ENCODE assay signal across 17 cellular contexts in genomic region chr7:156989766-156990535, GRCh38. TPM values are rescaled to one million over a fixed set of nuclear protein-coding genes. Genes with fewer than 3 reads are reported as not detected.
DNase-seq lines count a peak whose midpoint lies in the region; ATAC-seq, FAIRE-seq and TF ChIP-seq lines count a peak whose summit lies in the region.
"Had no signal": no experiment of that assay in that cellular context is flagged by ENCODE, and none has a peak within 500 bp of the region (broad histone marks: within the 10 kb centered on the region; RNA-seq: fewer than 3 reads in every experiment).

No MANE protein-coding gene starts in this region.

- WGBS in K562 (ENCODE audit: insufficient coverage, low coverage, missing lambda C conversion rate): 25% methylated on average over 25 of the region's 25 CpGs
- 88 to 94% (median 91%) methylated on average over 20 to 25 of the region's 25 CpGs for WGBS in stomach, 5 donors
- 87 to 90% methylated on average over 25 of the region's 25 CpGs for whole genome bisulfite sequencing in pancreas, 2 donors

- no peak for TF ChIP-seq POLR2A in K562 (conservative IDR thresholded peaks at IDR 0.05)
- no peak for TF ChIP-seq POLR2A in stomach (IDR thresholded peaks at IDR 0.05)

- TF ChIP-seq CTCF in K562 (IDR thresholded peaks at IDR 0.05 in 2 of 3, conservative IDR thresholded peaks at IDR 0.05 in 1 of 3; ENCODE audit: insufficient read depth in 2 of 3, low read depth in 1 of 3, low read length in 3 of 3) (no peak), stomach (IDR thresholded peaks at IDR 0.05) (no peak), pancreas (IDR thresholded peaks at IDR 0.05) (no peak)

- H3K4me1 ChIP-seq in K562 (replicated peaks in 1 of 2; ENCODE audit: control insufficient read depth in 2 of 2, insufficient read depth in 2 of 2, low read length in 2 of 2): peaks cover 4 to 30% of the 10 kb centered on the region in 2 experiments; a peak in 2 of 5 replicates
- peaks cover 0 to 17% (median 11%) of the 10 kb centered on the region in 4 donors for H3K4me1 ChIP-seq in stomach
- H3K4me1 ChIP-seq in pancreas: no peaks in the 10 kb centered on the region
- H3K4me1 ChIP-seq: A549 had no signal

- FAIRE-seq in K562 (lab: Jason Lieb, UNC) (no peak), pancreas (lab: Jason Lieb, UNC) (no peak)
- FAIRE-seq: A549, HTR-8/SVneo had no signal

- no peaks in the 10 kb centered on the region for H3K9me3 ChIP-seq in K562 (replicated peaks; ENCODE audit: control insufficient read depth, insufficient read depth, low read depth, low read length)
- H3K9me3 ChIP-seq in stomach: no peaks in the 10 kb centered on the region
- no peaks in the 10 kb centered on the region for H3K9me3 ChIP-seq in pancreas
- H3K9me3 ChIP-seq: A549 had no signal

- intact Hi-C loops in Right ventricle myocardium inferior (cut with DNase I): no loop called here
- intact Hi-C loops in cardiac septum (cut with DNase I): no loop called here
- intact Hi-C loops in K562 (cut with micrococcal nuclease): no loop called here
- intact Hi-C loops in stomach (cut with DNase I; ENCODE audit: low total_unique reads): no loop called here
- intact Hi-C loops in pancreas (cut with DNase I): no loop called here

- in situ Hi-C loops in K562 (cut with MboI): no loop called here

- POLR2A ChIA-PET in K562 (lab: Yijun Ruan, JAX): interaction anchor here (0.5 to 1.2 kb wide), 5 partner anchors 10 to 42 kb away, joined by 3 to 8 read pairs (median 3); no protein-coding TSS in a partner anchor

- no peak overlapping the region for H2AFZ ChIP-seq in K562 (ENCODE audit: low read depth, low read length)

- no peak for ATAC-seq in Right ventricle myocardium inferior
- ATAC-seq in K562: peak; percentile 5; the same call in 1 of the 3 replicates
- no peak for ATAC-seq in left lobe of liver
- no peak for ATAC-seq in pancreas

- H3K9me1 ChIP-seq in K562 (ENCODE audit: control insufficient read depth, insufficient read depth, low read length): no peaks in the 10 kb centered on the region

- H4K20me1 ChIP-seq in K562 (replicated peaks; ENCODE audit: control insufficient read depth, insufficient read depth, low read length): no peaks in the 10 kb centered on the region; the same call in 1 of the 2 replicates

- H3K4me3 ChIP-seq in K562 (no peak overlapping the region), stomach (no peak overlapping the region), pancreas (no peak overlapping the region)
- H3K4me3 ChIP-seq: A549 had no signal

- no peaks in the 10 kb centered on the region for H3K36me3 ChIP-seq in K562 (ENCODE audit: control insufficient read depth, insufficient read depth, low read length)
- no peaks in the 10 kb centered on the region for H3K36me3 ChIP-seq in stomach
- H3K36me3 ChIP-seq in pancreas: no peaks in the 10 kb centered on the region

- H3K27me3 ChIP-seq in K562 (ENCODE audit: control insufficient read depth in 2 of 2, insufficient read depth in 2 of 2, low read length in 2 of 2) (peaks cover 56 to 82% of the 10 kb centered on the region in 2 experiments), stomach (peaks cover 0 to 37% (median 8%) of the 10 kb centered on the region in 3 donors), pancreas (no peaks in the 10 kb centered on the region)

- H3K9ac ChIP-seq in K562 (ENCODE audit: insufficient read depth in 1 of 2, low read depth in 2 of 2, low read length in 2 of 2): no peak overlapping the region

- H3K27ac ChIP-seq in K562 (ENCODE audit: extremely low read depth, low read depth, low read length) (no peak overlapping the region), stomach (no peak overlapping the region), pancreas (peak overlapping the region in 1 of 4 donors; percentile 62)
- H3K27ac ChIP-seq: A549 had no signal

- no peak for TF ChIP-seq EP300 in K562 (IDR thresholded peaks at IDR 0.05; ENCODE audit: low read length)
- no peak for TF ChIP-seq EP300 in stomach (IDR thresholded peaks at IDR 0.05)

- no peak overlapping the region for H3K4me2 ChIP-seq in K562 (ENCODE audit: insufficient read depth, low read length)
- H3K4me2 ChIP-seq: A549 had no signal

- no TSS peak for BruUV-seq in K562 (replicated peaks; lab: Mats Ljungman, UMichigan)

- no peak for TF ChIP-seq RAD21 in K562 (CRISPR knock-in tag; conservative IDR thresholded peaks at IDR 0.05 in 1 of 2, IDR thresholded peaks at IDR 0.05 in 1 of 2)

- H3K79me2 ChIP-seq in K562 (ENCODE audit: control insufficient read depth, insufficient read depth, low read length): no peaks in the 10 kb centered on the region

- peak; percentile 35 for DNase-seq in Right ventricle myocardium inferior (ENCODE audit: missing footprints)
- DNase-seq in cardiac septum (ENCODE audit: low spot score): no peak
- DNase-seq in K562 (ENCODE audit: extremely low read depth in 1 of 4, low spot score in 3 of 4): no peak
- peak; percentile 35 for DNase-seq in left lobe of liver (ENCODE audit: low spot score)
- DNase-seq in stomach: peak; percentile 8
- no peak for DNase-seq in SW480 (ENCODE audit: low spot score)
- DNase-seq in HUDEP-2 (lab: John Stamatoyannopoulos, UW; ENCODE audit: unreplicated experiment in 76 of 76): no peak
- DNase-seq in pancreas: no peak
- DNase-seq: CD4-positive, CD25-positive, alpha-beta regulatory T cell; DMS53; GF-D8; HCEC 1CT; HFFc6 had no signal

- CTCF ChIA-PET in K562 (lab: Yijun Ruan, JAX; ENCODE audit: low intra/inter-chr PET ratio): no interaction called here

TF ChIP-seq in K562, 482 proteins besides CTCF, POLR2A, EP300 and RAD21:
- no peak for TF ChIP-seq EP400 (IDR thresholded peaks at IDR 0.05)
- TF ChIP-seq, protein P1, sequence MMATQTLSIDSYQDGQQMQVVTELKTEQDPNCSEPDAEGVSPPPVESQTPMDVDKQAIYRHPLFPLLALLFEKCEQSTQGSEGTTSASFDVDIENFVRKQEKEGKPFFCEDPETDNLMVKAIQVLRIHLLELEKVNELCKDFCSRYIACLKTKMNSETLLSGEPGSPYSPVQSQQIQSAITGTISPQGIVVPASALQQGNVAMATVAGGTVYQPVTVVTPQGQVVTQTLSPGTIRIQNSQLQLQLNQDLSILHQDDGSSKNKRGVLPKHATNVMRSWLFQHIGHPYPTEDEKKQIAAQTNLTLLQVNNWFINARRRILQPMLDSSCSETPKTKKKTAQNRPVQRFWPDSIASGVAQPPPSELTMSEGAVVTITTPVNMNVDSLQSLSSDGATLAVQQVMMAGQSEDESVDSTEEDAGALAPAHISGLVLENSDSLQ (IDR thresholded peaks at IDR 0.05): peak; percentile 36; the same call in 1 of the 2 replicates

RNA-seq across cellular contexts. Expression of gene MNX1, which starts 20.5 kb away (rescaled TPM):
- total RNA-seq in Right ventricle myocardium inferior (not detected), cardiac septum (not detected), K562 (2014; rRNA removed) (5.3 TPM in 2 replicates), K562 (2014; rRNA removed; fragmentation: Illumina TruSeq; extraction: Trizol) (1.4 and 1.8 TPM in 2 replicates), K562 (2015; rRNA removed; fragmentation: Illumina TruSeq; extraction: Trizol) (2.1 and 2.2 TPM in 2 replicates), K562 (2021) (8.0 and 9.5 TPM in 2 replicates), left lobe of liver (not detected), stomach (10 to 100 TPM in 1 of 5 donors, 1 to 10 TPM in 3, not detected in 1; 3.1 to 80.2 (median 5.8) TPM), pancreas (10 to 100 TPM; 15.6 to 33.8 (median 21.9) TPM)
- 6.6 and 8.7 TPM in 2 replicates for total RNA-seq in K562 (2011; cell fraction: chromatin; rRNA removed; ENCODE audit: low replicate concordance)
- 4.3 and 5.3 TPM in 2 replicates for total RNA-seq in K562 (2011; cell fraction: nucleolus; rRNA removed)
- total RNA-seq in K562 (2011; cell fraction: nucleoplasm; rRNA removed): 5.3 and 5.4 TPM in 2 replicates
- polyA plus RNA-seq in K562 (2011; rRNA removed) (0.98 and 1.2 TPM in 2 replicates), K562 (2014; fragmentation: Illumina TruSeq; extraction: Trizol) (1.1 and 1.7 TPM in 2 replicates), K562 (2014; fragmentation: Nextera tagmentation; extraction: Ambion mirVana) (under 1 TPM; 0.15 to 0.25 TPM), K562 (2014; rRNA removed) (4.0 and 5.9 TPM in 2 replicates), stomach (1 to 10 TPM; 1.1 to 1.9 (median 1.4) TPM), pancreas (10 to 100 TPM; 21.0 to 47.3 TPM)
- 0.62 and 1.2 TPM in 2 replicates for polyA plus RNA-seq in K562 (2011; cell fraction: cytosol; rRNA removed)
- 6.0 and 6.7 TPM in 2 replicates for polyA plus RNA-seq in K562 (2011; cell fraction: nucleus; rRNA removed)
- 2.7 and 7.8 TPM in 2 replicates for polyA plus RNA-seq in K562 (2012)
- polyA minus RNA-seq in K562 (2011; rRNA and poly(A)+ RNA removed): 0.66 and 0.84 TPM in 2 replicates
- polyA minus RNA-seq in K562 (2011; cell fraction: cytosol; rRNA and poly(A)+ RNA removed): 2.5 TPM in 1 of 2 replicates, not detected in the other
- polyA minus RNA-seq in K562 (2011; cell fraction: nucleus; rRNA and poly(A)+ RNA removed): 3.2 and 4.3 TPM in 2 replicates
- total RNA-seq: HFFc6 had no signal
- polyA plus RNA-seq: AG04450; BJ; CD4-positive, CD25-positive, alpha-beta regulatory T cell had no signal

RNA-seq across cellular contexts. Expression of gene NOM1, which starts 40.4 kb away (rescaled TPM):
- total RNA-seq in Right ventricle myocardium inferior (6.6 TPM), cardiac septum (13.0 TPM), K562 (2014; rRNA removed) (35.7 and 35.8 TPM in 2 replicates), K562 (2014; rRNA removed; fragmentation: Illumina TruSeq; extraction: Trizol) (38.8 and 40.1 TPM in 2 replicates), K562 (2015; rRNA removed; fragmentation: Illumina TruSeq; extraction: Trizol) (41.2 and 42.9 TPM in 2 replicates), K562 (2021) (37.3 and 47.3 TPM in 2 replicates), left lobe of liver (7.2 TPM), stomach (100 to 1,000 TPM in 1 of 5 donors, 10 to 100 TPM in 3, under 1 TPM in 1; 0.58 to 117 (median 36.7) TPM), pancreas (10 to 100 TPM in 1 of 6 donors, 1 to 10 TPM in 5; 7.2 to 12.9 (median 8.7) TPM)
- 205 and 222 TPM in 2 replicates for total RNA-seq in K562 (2011; cell fraction: chromatin; rRNA removed; ENCODE audit: low replicate concordance)
- total RNA-seq in K562 (2011; cell fraction: nucleolus; rRNA removed): 88.2 and 99.2 TPM in 2 replicates
- 125 and 156 TPM in 2 replicates for total RNA-seq in K562 (2011; cell fraction: nucleoplasm; rRNA removed)
- polyA plus RNA-seq in K562 (2011; rRNA removed) (30.5 and 30.9 TPM in 2 replicates), K562 (2014; fragmentation: Illumina TruSeq; extraction: Trizol) (38.2 and 39.7 TPM in 2 replicates), K562 (2014; fragmentation: Nextera tagmentation; extraction: Ambion mirVana) (1 to 10 TPM; 6.8 to 9.6 TPM), K562 (2014; rRNA removed) (37.4 and 39.6 TPM in 2 replicates), stomach (10 to 100 TPM in 1 of 3 donors, 1 to 10 TPM in 2; 4.2 to 12.2 (median 5.8) TPM), pancreas (10 to 100 TPM in 1 of 2 donors, 1 to 10 TPM in 1; 8.5 to 11.1 TPM)
- polyA plus RNA-seq in K562 (2011; cell fraction: cytosol; rRNA removed): 15.3 and 15.4 TPM in 2 replicates
- polyA plus RNA-seq in K562 (2011; cell fraction: nucleus; rRNA removed): 64.1 and 106 TPM in 2 replicates
- polyA plus RNA-seq in K562 (2012): 20.2 and 27.0 TPM in 2 replicates
- 34.0 and 39.0 TPM in 2 replicates for polyA minus RNA-seq in K562 (2011; rRNA and poly(A)+ RNA removed)
- polyA minus RNA-seq in K562 (2011; cell fraction: cytosol; rRNA and poly(A)+ RNA removed): 21.2 and 26.1 TPM in 2 replicates
- 50.6 and 53.0 TPM in 2 replicates for polyA minus RNA-seq in K562 (2011; cell fraction: nucleus; rRNA and poly(A)+ RNA removed)

Comparison
In these comparisons a context has a peak if more than half of its experiments do, and no peak if none do; other contexts are left out.
1. DNase-seq: peak in Right ventricle myocardium inferior (single experiment), left lobe of liver (single experiment) and stomach (single experiment); none in cardiac septum (single experiment), K562 (0 of 4), SW480 (single experiment), HUDEP-2 (0 of 76) and pancreas (0 of 6).